ENCODE assay signal across 22 cellular contexts in genomic region chr18:67402543-67402942, GRCh38.
DNase-seq lines count a peak whose midpoint lies in the region; ATAC-seq and TF ChIP-seq lines count a peak whose summit lies in the region.
"Had no signal": no experiment of that assay in that cellular context is flagged by ENCODE, and none has a peak within 500 bp of the region (broad histone marks: within the 10 kb centered on the region; RNA-seq: fewer than 3 reads in every experiment).

No MANE protein-coding gene starts in this region.

- CTCF ChIA-PET in activated CD4-positive, alpha-beta memory T cell treated with anti-CD3 and anti-CD28 coated beads, Interleukin-2, amount 10 ng/mL, durations not matched to agents 7 days and 5 days (lab: Charles Lee) = no interaction called here

- no peaks in the 10 kb centered on the region for H3K79me2 ChIP-seq in ACC112 (ENCODE audit: control insufficient read depth, insufficient read depth, low read length, unreplicated experiment)

- peaks cover 40% of the 10 kb centered on the region for H3K4me1 Mint-ChIP-seq in HFFc6 (ENCODE audit: low read depth)
- H3K4me1 Mint-ChIP-seq in activated CD4-positive, alpha-beta memory T cell treated with anti-CD3 and anti-CD28 coated beads, Interleukin-2, amount 10 ng/mL, durations not matched to agents 7 days and 5 days = no peaks in the 10 kb centered on the region
- H3K4me1 Mint-ChIP-seq: CD14-positive monocyte, neural progenitor cell had no signal

- H3K27ac Mint-ChIP-seq in HFFc6 = peak overlapping the region; percentile 80
- H3K27ac Mint-ChIP-seq in activated CD4-positive, alpha-beta memory T cell treated with anti-CD3 and anti-CD28 coated beads, Interleukin-2, amount 10 ng/mL, durations not matched to agents 7 days and 5 days = no peak overlapping the region
- H3K27ac Mint-ChIP-seq: CD14-positive monocyte, neural progenitor cell had no signal

- H3K4me3 ChIP-seq in ACC112 (ENCODE audit: low read depth, low read length) = no peak overlapping the region
- no peak overlapping the region for H3K4me3 ChIP-seq in astrocyte of the spinal cord (ENCODE audit: low read depth, low read length)
- no peak overlapping the region for H3K4me3 ChIP-seq in fibroblast of the aortic adventitia (ENCODE audit: low read depth, low read length)
- H3K4me3 ChIP-seq: gastroesophageal sphincter, mucosa of descending colon, neural progenitor cell, spleen, uterus had no signal

- H3K36me3 ChIP-seq in ACC112 (ENCODE audit: insufficient read depth, low read length) = no peaks in the 10 kb centered on the region
- H3K36me3 ChIP-seq: gastroesophageal sphincter, neural progenitor cell, spleen, uterus had no signal

- peak; percentile 79 for DNase-seq in HFFc6
- DNase-seq in astrocyte of the spinal cord (ENCODE audit: low read depth, low spot score) = peak; percentile 82
- peak; percentile 86 for DNase-seq in fibroblast of the aortic adventitia (ENCODE audit: low read depth)
- DNase-seq in activated CD4-positive, alpha-beta memory T cell treated with anti-CD3 and anti-CD28 coated beads, Interleukin-2, amount 10 ng/mL, durations not matched to agents 7 days and 5 days = no peak
- no peak for DNase-seq in NCI-H2107 (lab: John Stamatoyannopoulos, UW)
- DNase-seq in inferior parietal cortex (ENCODE audit: extremely low spot score) = no peak
- DNase-seq: 8988T; activated CD4-positive, alpha-beta T cell treated with anti-CD3 and anti-CD28 coated beads for 48 hours; activated CD8-positive, alpha-beta memory T cell treated with anti-CD3 and anti-CD28 coated beads, Interleukin-2, amount 50 U/mL, for 48 hours; activated gamma-delta T cell; amniotic stem cell; KBM-7; mucosa of descending colon; NCI-H2081; NCI-H510A treated with DMSO at 0.1 percent for 48 hours; spleen; uterus had no signal

- H3K4me1 ChIP-seq in ACC112 (ENCODE audit: control insufficient read depth, insufficient read depth, low read length, unreplicated experiment) = peaks cover 12% of the 10 kb centered on the region
- H3K4me1 ChIP-seq: gastroesophageal sphincter, neural progenitor cell, spleen, uterus had no signal

- H3K27ac ChIP-seq in ACC112 (ENCODE audit: low read depth, low read length) = peak overlapping the region; percentile 27
- H3K27ac ChIP-seq: gastroesophageal sphincter, neural progenitor cell, spleen, uterus had no signal

- H3K4me3 Mint-ChIP-seq in HFFc6 = peak overlapping the region; percentile 43
- no peak overlapping the region for H3K4me3 Mint-ChIP-seq in activated CD4-positive, alpha-beta memory T cell treated with anti-CD3 and anti-CD28 coated beads, Interleukin-2, amount 10 ng/mL, durations not matched to agents 7 days and 5 days
- H3K4me3 Mint-ChIP-seq: CD14-positive monocyte, neural progenitor cell had no signal

- TF ChIP-seq CTCF in HFFc6 (IDR thresholded peaks at IDR 0.05) (no peak), astrocyte of the spinal cord (IDR thresholded peaks at IDR 0.05; ENCODE audit: low read depth, low read length) (no peak), fibroblast of the aortic adventitia (IDR thresholded peaks at IDR 0.05; ENCODE audit: insufficient read depth, low read length) (no peak)

- peak overlapping the region; percentile 46 for H2AFZ ChIP-seq in ACC112 (ENCODE audit: low read length, unreplicated experiment)
- H2AFZ ChIP-seq: neural progenitor cell had no signal

- H3K9me3 Mint-ChIP-seq in HFFc6 = no peaks in the 10 kb centered on the region
- no peaks in the 10 kb centered on the region for H3K9me3 Mint-ChIP-seq in activated CD4-positive, alpha-beta memory T cell treated with anti-CD3 and anti-CD28 coated beads, Interleukin-2, amount 10 ng/mL, durations not matched to agents 7 days and 5 days
- H3K9me3 Mint-ChIP-seq: neural progenitor cell had no signal

- ATAC-seq in GM19328 (IDR thresholded peaks at IDR 0.05; ENCODE audit: unreplicated experiment) = no peak
- ATAC-seq: gastroesophageal sphincter, mucosa of descending colon had no signal

- H3K27me3 Mint-ChIP-seq in HFFc6 (ENCODE audit: insufficient read depth) = no peaks in the 10 kb centered on the region
- peaks cover 4% of the 10 kb centered on the region for H3K27me3 Mint-ChIP-seq in activated CD4-positive, alpha-beta memory T cell treated with anti-CD3 and anti-CD28 coated beads, Interleukin-2, amount 10 ng/mL, durations not matched to agents 7 days and 5 days

- peaks cover 9% of the 10 kb centered on the region for H3K36me3 Mint-ChIP-seq in HFFc6 (ENCODE audit: low read depth)
- no peaks in the 10 kb centered on the region for H3K36me3 Mint-ChIP-seq in activated CD4-positive, alpha-beta memory T cell treated with anti-CD3 and anti-CD28 coated beads, Interleukin-2, amount 10 ng/mL, durations not matched to agents 7 days and 5 days (ENCODE audit: low read depth)
- H3K36me3 Mint-ChIP-seq: CD14-positive monocyte, neural progenitor cell had no signal

- no peaks in the 10 kb centered on the region for H3K27me3 ChIP-seq in ACC112 (ENCODE audit: insufficient read depth, low read length)
- H3K27me3 ChIP-seq: gastroesophageal sphincter, neural progenitor cell, spleen, uterus had no signal

- POLR2A ChIA-PET in activated CD4-positive, alpha-beta memory T cell treated with anti-CD3 and anti-CD28 coated beads, Interleukin-2, amount 10 ng/mL, durations not matched to agents 7 days and 5 days (lab: Charles Lee) = no interaction called here

- in situ Hi-C loops in astrocyte of the spinal cord (cut with HindIII; ENCODE audit: low sequenced_read_pairs) = no loop called here

Comparison
In these comparisons a context has a peak if more than half of its experiments do, and no peak if none do; other contexts are left out.
1. DNase-seq: peak in HFFc6 (single experiment), astrocyte of the spinal cord (single experiment) and fibroblast of the aortic adventitia (single experiment); none in activated CD4-positive, alpha-beta memory T cell treated with anti-CD3 and anti-CD28 coated beads, Interleukin-2, amount 10 ng/mL, durations not matched to agents 7 days and 5 days (single experiment), NCI-H2107 (single experiment) and inferior parietal cortex (single experiment).